In genomic region chr16:77424841-77425604, GRCh38 we compare ENCODE assay signal across 18 cellular contexts. TPM values are rescaled to one million over a fixed set of nuclear protein-coding genes. Genes with fewer than 3 reads are reported as not detected.
DNase-seq lines count a peak whose midpoint lies in the region; ATAC-seq and TF ChIP-seq lines count a peak whose summit lies in the region.
"Had no signal": no experiment of that assay in that cellular context is flagged by ENCODE, and none has a peak within 500 bp of the region (broad histone marks: within the 10 kb centered on the region; RNA-seq: fewer than 3 reads in every experiment).

No MANE protein-coding gene starts in this region.

- no peak overlapping the region for H2BK120ac ChIP-seq in mesenchymal stem cell (ENCODE audit: low read depth, low read length)

- peaks cover 4% of the 10 kb centered on the region for H3K79me2 ChIP-seq in smooth muscle cell (ENCODE audit: low read depth)

- TF ChIP-seq POLR2A in prostate gland (IDR thresholded peaks at IDR 0.05), result no peak

- H3K27me3 ChIP-seq in MG63 (no peaks in the 10 kb centered on the region), mesenchymal stem cell (ENCODE audit: control insufficient read depth in 1 of 2, insufficient read depth in 1 of 2, low read length in 2 of 2) (peaks cover 10 to 11% of the 10 kb centered on the region in 2 experiments), smooth muscle cell (ENCODE audit: low read depth) (no peaks in the 10 kb centered on the region), prostate gland (replicated peaks; ENCODE audit: insufficient read depth) (no peaks in the 10 kb centered on the region)
- H3K27me3 ChIP-seq: BLaER1 had no signal

- H3K9me3 ChIP-seq in MG63 (no peaks in the 10 kb centered on the region), mesenchymal stem cell (ENCODE audit: control insufficient read depth, low read length) (no peaks in the 10 kb centered on the region), smooth muscle cell (replicated peaks; ENCODE audit: low read depth) (no peaks in the 10 kb centered on the region), prostate gland (no peaks in the 10 kb centered on the region)
- H3K9me3 ChIP-seq: BLaER1 had no signal

- no peaks in the 10 kb centered on the region for H3F3A ChIP-seq in smooth muscle cell (ENCODE audit: low read depth)

- H2BK5ac ChIP-seq in mesenchymal stem cell (ENCODE audit: low read depth, low read length, poor library complexity, severe bottlenecking), result no peak overlapping the region

- H3K14ac ChIP-seq in mesenchymal stem cell (ENCODE audit: low read length in 2 of 2), result no peak overlapping the region

- H3K4me1 ChIP-seq in mesenchymal stem cell (ENCODE audit: control insufficient read depth, insufficient read depth, low read depth, low read length) (no peaks in the 10 kb centered on the region), smooth muscle cell (ENCODE audit: low read depth) (peaks cover 8% of the 10 kb centered on the region), prostate gland (replicated peaks) (no peaks in the 10 kb centered on the region)
- H3K4me1 ChIP-seq: BLaER1 had no signal

- no peaks in the 10 kb centered on the region for H4K20me1 ChIP-seq in smooth muscle cell (ENCODE audit: low read depth)
- H4K20me1 ChIP-seq: BLaER1 had no signal

- H2AK5ac ChIP-seq in mesenchymal stem cell (ENCODE audit: low read length, severe bottlenecking), result no peak overlapping the region

- ATAC-seq in sciatic nerve, result peak; percentile 57
- ATAC-seq: CD8-positive, alpha-beta T cell; K562 had no signal

- H3K9ac ChIP-seq in mesenchymal stem cell (ENCODE audit: low read length) (no peak overlapping the region), smooth muscle cell (ENCODE audit: low read depth) (no peak overlapping the region)
- H3K9ac ChIP-seq: BLaER1, GM23248 had no signal

- intact Hi-C loops in sciatic nerve (cut with DNase I), result no loop called here
- intact Hi-C loops in prostate gland (cut with DNase I), result no loop called here

- H2AFZ ChIP-seq in mesenchymal stem cell (ENCODE audit: low read depth, low read length), result peak overlapping the region; percentile 24
- H2AFZ ChIP-seq in smooth muscle cell (ENCODE audit: low read depth), result no peak overlapping the region
- H2AFZ ChIP-seq: GM23248 had no signal

- no peak overlapping the region for H3K4ac ChIP-seq in mesenchymal stem cell (ENCODE audit: low read depth in 1 of 2, low read length in 2 of 2)

- H3K4me2 ChIP-seq in mesenchymal stem cell (ENCODE audit: low read length, poor library complexity, severe bottlenecking) (no peak overlapping the region), smooth muscle cell (no peak overlapping the region)
- H3K4me2 ChIP-seq: BLaER1 had no signal

- H3K27ac ChIP-seq in cingulate gyrus (ENCODE audit: low read depth, low read length), result peak overlapping the region; percentile 23
- H3K27ac ChIP-seq in mesenchymal stem cell (ENCODE audit: low read length, poor library complexity, severe bottlenecking), result no peak overlapping the region
- H3K27ac ChIP-seq in smooth muscle cell (ENCODE audit: low read depth), result no peak overlapping the region
- no peak overlapping the region for H3K27ac ChIP-seq in prostate gland
- H3K27ac ChIP-seq: BLaER1, GM23248, RWPE1 had no signal

- 89% methylated on average over 11 of the region's 11 CpGs for WGBS in mesenchymal stem cell
- WGBS in smooth muscle cell (ENCODE audit: low lambda C conversion rate), result 55% methylated on average over 11 of the region's 11 CpGs
- WGBS in prostate gland, result 79% methylated on average over 11 of the region's 11 CpGs

- no peak overlapping the region for H2BK12ac ChIP-seq in mesenchymal stem cell (ENCODE audit: low read length in 2 of 2)

- peak; percentile 55 for DNase-seq in MG63
- DNase-seq in mesenchymal stem cell, result no peak
- no peak for DNase-seq in sciatic nerve (ENCODE audit: low spot score)
- DNase-seq in HT-29 (ENCODE audit: low spot score), result no peak
- no peak for DNase-seq in smooth muscle cell (lab: John Stamatoyannopoulos, UW; ENCODE audit: unreplicated experiment)
- DNase-seq in prostate gland (ENCODE audit: low spot score), result no peak
- DNase-seq: CD8-positive, alpha-beta T cell; DMS79; GM23248; HCEC 1CT; NCI-H1417 treated with DMSO at 0.1 percent for 48 hours; NCI-H1930; NCI-H526 treated with DMSO at 0.1 percent for 48 hours; OCI-M1 had no signal

- H3K36me3 ChIP-seq in MG63 (no peaks in the 10 kb centered on the region), mesenchymal stem cell (ENCODE audit: control insufficient read depth in 1 of 2, insufficient read depth in 2 of 2, low read depth in 1 of 2, low read length in 2 of 2) (no peaks in the 10 kb centered on the region), smooth muscle cell (ENCODE audit: low read depth) (no peaks in the 10 kb centered on the region), prostate gland (no peaks in the 10 kb centered on the region)
- H3K36me3 ChIP-seq: BLaER1 had no signal

- H2BK15ac ChIP-seq in mesenchymal stem cell (ENCODE audit: low read depth, poor library complexity, severe bottlenecking), result no peak overlapping the region

- no peak overlapping the region for H3K23ac ChIP-seq in mesenchymal stem cell (ENCODE audit: low read length in 2 of 2)

- H3K4me3 ChIP-seq in MG63 (no peak overlapping the region), mesenchymal stem cell (ENCODE audit: insufficient read depth in 1 of 2, low read depth in 1 of 2, low read length in 2 of 2) (no peak overlapping the region), smooth muscle cell (no peak overlapping the region), prostate gland (no peak overlapping the region)
- H3K4me3 ChIP-seq: BLaER1, GM23248, K562 had no signal

- H4K8ac ChIP-seq in mesenchymal stem cell (ENCODE audit: low read length), result no peak overlapping the region

- TF ChIP-seq CTCF in smooth muscle cell (IDR thresholded peaks at IDR 0.05; ENCODE audit: borderline replicate concordance, insufficient read depth, poor library complexity, severe bottlenecking) (no peak), prostate gland (IDR thresholded peaks at IDR 0.05) (no peak)

- no peak overlapping the region for H4K91ac ChIP-seq in mesenchymal stem cell (ENCODE audit: low read length)

- H3K79me1 ChIP-seq in mesenchymal stem cell (replicated peaks; ENCODE audit: low read length, poor library complexity, severe bottlenecking), result no peaks in the 10 kb centered on the region

- H3K18ac ChIP-seq in mesenchymal stem cell (ENCODE audit: low read depth in 1 of 2, low read length in 2 of 2), result no peak overlapping the region

RNA-seq across cellular contexts. Expression of gene ADAMTS18, which starts 9.8 kb away (rescaled TPM):
- total RNA-seq in MG63 (2014; rRNA removed; shearing (Covaris generic); ENCODE audit: low replicate concordance), result not detected in 2 replicates
- polyA plus RNA-seq in mesenchymal stem cell (2013, experiment 1 of 2), result 0.06 TPM
- polyA plus RNA-seq in mesenchymal stem cell (2013, experiment 2 of 2), result 0.05 TPM
- 1.4 TPM for total RNA-seq in sciatic nerve
- not detected in 2 replicates for total RNA-seq in HT-29 (2014; rRNA removed; shearing (Covaris generic))
- total RNA-seq in smooth muscle cell, result 2.7 and 4.4 TPM in 2 replicates
- 0.05 and 5.1 TPM in 2 replicates for polyA plus RNA-seq in smooth muscle cell
- 1 to 10 TPM in 1 of 2 donors, not detected in 1; 2.7 TPM for total RNA-seq in prostate gland
- total RNA-seq: CD8-positive, alpha-beta T cell; GM23248; K562 had no signal
- polyA plus RNA-seq: GM23248, K562 had no signal
